ENCODE assay signal across 1 cellular context in genomic region chr9:34961574-34962480, GRCh38.
TF ChIP-seq lines count a peak whose summit lies in the region.

No MANE protein-coding gene starts in this region.

TF ChIP-seq in HepG2, 621 proteins besides CTCF, POLR2A, EP300 and RAD21:
- no peak for TF ChIP-seq ZNF367 (CRISPR knock-in tag; IDR thresholded peaks at IDR 0.05; ENCODE audit: borderline replicate concordance)
